Comparison of ENCODE assay signal across 11 cellular contexts in genomic region chr1:77762072-77762476, GRCh38. TPM values are rescaled to one million over a fixed set of nuclear protein-coding genes. Genes with fewer than 3 reads are reported as not detected.
A peak's percentile ranks its signal among the peaks of the same experiment; 100 is the strongest.
DNase-seq lines count a peak whose midpoint lies in the region; ATAC-seq, FAIRE-seq and TF ChIP-seq lines count a peak whose summit lies in the region.
"Had no signal": no experiment of that assay in that cellular context is flagged by ENCODE, and none has a peak within 500 bp of the region (broad histone marks: within the 10 kb centered on the region; RNA-seq: fewer than 3 reads in every experiment).

No MANE protein-coding gene starts in this region.

- no peak for FAIRE-seq in H54 (lab: Jason Lieb, UNC)

- DNase-seq in H54 (ENCODE audit: insufficient read length, low spot score) (peak; percentile 19), NCI-H69 (lab: John Stamatoyannopoulos, UW) (peak; percentile 8), cardiac fibroblast (ENCODE audit: low read depth in 2 of 2) (peak; percentile 69 to 89), non-pigmented ciliary epithelial cell (ENCODE audit: low read depth) (peak; percentile 47), mesothelial cell of epicardium (ENCODE audit: low spot score in 2 of 2, unreplicated experiment in 2 of 2) (no peak)
- no peak for DNase-seq in naive thymus-derived CD8-positive, alpha-beta T cell
- DNase-seq: activated CD4-positive, alpha-beta memory T cell treated with anti-CD3 and anti-CD28 coated beads for 36 hours; activated naive CD4-positive, alpha-beta T cell treated with anti-CD3 and anti-CD28 coated beads, Interleukin-2, amount 50 U/mL, for 16 hours; NCI-H446 had no signal

- no peak for TF ChIP-seq POLR2A in H54 (IDR thresholded peaks at IDR 0.05; ENCODE audit: low read depth, low read length)

- H3K4me1 Mint-ChIP-seq in mesothelial cell of epicardium = peaks cover 21% of the 10 kb centered on the region
- peaks cover 10 to 25% (median 14%) of the 10 kb centered on the region in 4 donors for H3K4me1 Mint-ChIP-seq in naive thymus-derived CD8-positive, alpha-beta T cell

- H3K4me3 ChIP-seq in cardiac fibroblast (replicated peaks in 1 of 2; ENCODE audit: low read depth in 2 of 2, low read length in 2 of 2) = no peak overlapping the region

- TF ChIP-seq CTCF in cardiac fibroblast (IDR thresholded peaks at IDR 0.05; ENCODE audit: low read depth, low read length) (no peak), mesothelial cell of epicardium (IDR thresholded peaks at IDR 0.05; ENCODE audit: unreplicated experiment) (no peak)

- POLR2A ChIA-PET in naive thymus-derived CD8-positive, alpha-beta T cell (lab: Charles Lee) = no interaction called here

- no peaks in the 10 kb centered on the region for H3K9me3 Mint-ChIP-seq in mesothelial cell of epicardium
- H3K9me3 Mint-ChIP-seq in naive thymus-derived CD8-positive, alpha-beta T cell = no peaks in the 10 kb centered on the region
- H3K9me3 Mint-ChIP-seq: activated CD4-positive, alpha-beta memory T cell treated with anti-CD3 and anti-CD28 coated beads for 36 hours had no signal

- H3K27ac Mint-ChIP-seq in mesothelial cell of epicardium = no peak overlapping the region
- H3K27ac Mint-ChIP-seq in naive thymus-derived CD8-positive, alpha-beta T cell = peak overlapping the region in 3 of 10 donors; percentile 10 to 34 (median 16)
- H3K27ac Mint-ChIP-seq: activated CD4-positive, alpha-beta memory T cell treated with anti-CD3 and anti-CD28 coated beads for 36 hours had no signal

- no peaks in the 10 kb centered on the region for H3K27me3 Mint-ChIP-seq in mesothelial cell of epicardium (ENCODE audit: low read depth)
- H3K27me3 Mint-ChIP-seq in naive thymus-derived CD8-positive, alpha-beta T cell = peaks cover 0 to 3% (median 0%) of the 10 kb centered on the region in 5 donors
- H3K27me3 Mint-ChIP-seq: activated CD4-positive, alpha-beta memory T cell treated with anti-CD3 and anti-CD28 coated beads for 36 hours had no signal

- H3K4me3 Mint-ChIP-seq in mesothelial cell of epicardium = no peak overlapping the region
- no peak overlapping the region for H3K4me3 Mint-ChIP-seq in naive thymus-derived CD8-positive, alpha-beta T cell
- H3K4me3 Mint-ChIP-seq: activated CD4-positive, alpha-beta memory T cell treated with anti-CD3 and anti-CD28 coated beads for 36 hours had no signal

- H3K36me3 Mint-ChIP-seq in mesothelial cell of epicardium = no peaks in the 10 kb centered on the region
- no peaks in the 10 kb centered on the region for H3K36me3 Mint-ChIP-seq in naive thymus-derived CD8-positive, alpha-beta T cell

- ATAC-seq in GM21515 (IDR thresholded peaks at IDR 0.05; ENCODE audit: unreplicated experiment) (no peak), HG03457 (IDR thresholded peaks at IDR 0.05; ENCODE audit: unreplicated experiment) (no peak)
- no peak for ATAC-seq in naive thymus-derived CD8-positive, alpha-beta T cell

RNA-seq across cellular contexts. Expression of gene USP33, which starts 2.4 kb away (rescaled TPM):
- 73.5 to 77.7 TPM (median 76.6 TPM) in 3 replicates for total RNA-seq in mesothelial cell of epicardium
- 100 to 1,000 TPM; 103 to 104 TPM for total RNA-seq in naive thymus-derived CD8-positive, alpha-beta T cell
- 10 to 100 TPM; 35.3 to 37.6 (median 35.8) TPM for polyA plus RNA-seq in naive thymus-derived CD8-positive, alpha-beta T cell

RNA-seq across cellular contexts. Expression of gene MIGA1, which starts 17.4 kb away (rescaled TPM):
- total RNA-seq in mesothelial cell of epicardium = 18.9 to 19.8 TPM (median 19.2 TPM) in 3 replicates
- total RNA-seq in naive thymus-derived CD8-positive, alpha-beta T cell = 10 to 100 TPM; 21.4 to 22.2 TPM
- 10 to 100 TPM in 1 of 3 donors, 1 to 10 TPM in 2; 7.1 to 11.8 (median 8.8) TPM for polyA plus RNA-seq in naive thymus-derived CD8-positive, alpha-beta T cell

Comparison
In these comparisons a context has a peak if more than half of its experiments do, and no peak if none do; other contexts are left out.
1. DNase-seq: peak in H54 (single experiment), NCI-H69 (single experiment), cardiac fibroblast (2 of 2) and non-pigmented ciliary epithelial cell (single experiment); none in mesothelial cell of epicardium (0 of 2) and naive thymus-derived CD8-positive, alpha-beta T cell (0 of 10).